ENCODE assay signal across 19 cellular contexts in the genomic region with DNA sequence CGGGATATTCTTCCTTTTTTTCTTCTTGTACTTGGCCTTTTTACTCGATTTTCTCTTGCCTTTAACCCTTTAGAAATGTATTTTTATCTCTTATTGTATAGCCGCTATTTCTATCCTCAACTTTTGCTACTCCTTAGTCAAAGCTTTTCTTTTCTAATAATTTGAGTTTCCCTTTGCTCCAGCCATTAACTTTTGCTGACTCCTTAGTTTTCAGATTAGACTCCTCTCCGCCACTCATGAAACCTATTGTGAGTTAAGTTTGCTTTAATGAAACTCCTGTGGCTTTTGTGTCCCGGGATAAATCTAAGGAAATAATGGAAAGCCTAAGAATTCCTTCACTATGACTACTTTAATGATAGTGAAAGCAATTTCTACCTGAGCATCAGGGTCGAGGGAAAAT.
"Had no signal": no experiment of that assay in that cellular context is flagged by ENCODE, and none has a peak within 500 bp of the region (broad histone marks: within the 10 kb centered on the region; RNA-seq: fewer than 3 reads in every experiment).

No MANE protein-coding gene starts in this region.

- H3K4me3 ChIP-seq: left lung, skin epidermis, transverse colon had no signal

- H3K27ac Mint-ChIP-seq: activated CD4-positive, alpha-beta T cell treated with anti-CD3 and anti-CD28 coated beads, Interleukin-2, amount 10 ng/mL, durations not matched to agents 7 days and 5 days; activated naive CD8-positive, alpha-beta T cell treated with anti-CD3 and anti-CD28 coated beads for 36 hours; activated T-helper 1 cell treated with anti-CD3 and anti-CD28 coated beads, Interleukin-12 subunit alpha, Interleukin-12 subunit beta, Interleukin-2, Interleukin-4 antibody, amounts not matched to agents 30 ng/mL and 10 ng/mL and 1 ng/mL, durations not matched to agents 14 hours and 24 hours and 36 hours; dendritic cell treated with granulocyte-macrophage colony-stimulating factor and Interleukin-4, amounts not matched to agents 40 ng/mL and 50 ng/mL, for 4 days; effector memory CD8-positive, alpha-beta T cell had no signal

- H3K9me3 Mint-ChIP-seq: activated CD4-positive, alpha-beta T cell treated with anti-CD3 and anti-CD28 coated beads, Interleukin-2, amount 10 ng/mL, durations not matched to agents 7 days and 5 days; activated naive CD8-positive, alpha-beta T cell treated with anti-CD3 and anti-CD28 coated beads for 36 hours; activated T-helper 1 cell treated with anti-CD3 and anti-CD28 coated beads, Interleukin-12 subunit alpha, Interleukin-12 subunit beta, Interleukin-2, Interleukin-4 antibody, amounts not matched to agents 30 ng/mL and 10 ng/mL and 1 ng/mL, durations not matched to agents 14 hours and 24 hours and 36 hours; effector memory CD8-positive, alpha-beta T cell had no signal

- H3K27me3 Mint-ChIP-seq: activated CD4-positive, alpha-beta T cell treated with anti-CD3 and anti-CD28 coated beads, Interleukin-2, amount 10 ng/mL, durations not matched to agents 7 days and 5 days; activated naive CD8-positive, alpha-beta T cell treated with anti-CD3 and anti-CD28 coated beads for 36 hours; dendritic cell treated with granulocyte-macrophage colony-stimulating factor and Interleukin-4, amounts not matched to agents 40 ng/mL and 50 ng/mL, for 4 days; effector memory CD8-positive, alpha-beta T cell had no signal

- FAIRE-seq: frontal cortex, keratinocyte had no signal

- DNase-seq: activated CD4-positive, alpha-beta T cell treated with anti-CD3 and anti-CD28 coated beads, Interleukin-2, amount 10 ng/mL, durations not matched to agents 7 days and 5 days; activated CD8-positive, alpha-beta memory T cell treated with anti-CD3 and anti-CD28 coated beads for 24 hours; activated naive CD8-positive, alpha-beta T cell treated with anti-CD3 and anti-CD28 coated beads for 36 hours; anterior cingulate cortex; cerebellar nuclear complex; effector memory CD8-positive, alpha-beta T cell; left lung; retina; stimulated activated CD4-positive, alpha-beta T cell treated with anti-CD3 and anti-CD28 coated beads, Interleukin-4, amount 100 ng/mL, for 4 hours; stimulated activated CD8-positive, alpha-beta memory T cell treated with anti-CD3 and anti-CD28 coated beads, Interleukin-4, amount 100 ng/mL, for 48 hours; stimulated activated naive CD4-positive, alpha-beta T cell treated with Interleukin-2 at 50 U/mL for 16 hours; substantia nigra; T-helper 2 cell; transverse colon had no signal

- H3K36me3 ChIP-seq: left lung, transverse colon had no signal

- H3K27ac ChIP-seq: left lung, skin epidermis had no signal

- H3K9me3 ChIP-seq: left lung, transverse colon had no signal

- H3K36me3 Mint-ChIP-seq: activated naive CD8-positive, alpha-beta T cell treated with anti-CD3 and anti-CD28 coated beads for 36 hours had no signal

- ATAC-seq: effector memory CD8-positive, alpha-beta T cell; left lung had no signal

- H3K27me3 ChIP-seq: left lung, transverse colon had no signal

- H3K4me3 Mint-ChIP-seq: activated CD4-positive, alpha-beta T cell treated with anti-CD3 and anti-CD28 coated beads, Interleukin-2, amount 10 ng/mL, durations not matched to agents 7 days and 5 days; activated naive CD8-positive, alpha-beta T cell treated with anti-CD3 and anti-CD28 coated beads for 36 hours; activated T-helper 1 cell treated with anti-CD3 and anti-CD28 coated beads, Interleukin-12 subunit alpha, Interleukin-12 subunit beta, Interleukin-2, Interleukin-4 antibody, amounts not matched to agents 30 ng/mL and 10 ng/mL and 1 ng/mL, durations not matched to agents 14 hours and 24 hours and 36 hours; dendritic cell treated with granulocyte-macrophage colony-stimulating factor and Interleukin-4, amounts not matched to agents 40 ng/mL and 50 ng/mL, for 4 days; effector memory CD8-positive, alpha-beta T cell had no signal

- H3K4me1 Mint-ChIP-seq: activated CD4-positive, alpha-beta T cell treated with anti-CD3 and anti-CD28 coated beads, Interleukin-2, amount 10 ng/mL, durations not matched to agents 7 days and 5 days; activated naive CD8-positive, alpha-beta T cell treated with anti-CD3 and anti-CD28 coated beads for 36 hours had no signal
